8 cellular contexts compared by ENCODE assay signal in the genomic region with DNA sequence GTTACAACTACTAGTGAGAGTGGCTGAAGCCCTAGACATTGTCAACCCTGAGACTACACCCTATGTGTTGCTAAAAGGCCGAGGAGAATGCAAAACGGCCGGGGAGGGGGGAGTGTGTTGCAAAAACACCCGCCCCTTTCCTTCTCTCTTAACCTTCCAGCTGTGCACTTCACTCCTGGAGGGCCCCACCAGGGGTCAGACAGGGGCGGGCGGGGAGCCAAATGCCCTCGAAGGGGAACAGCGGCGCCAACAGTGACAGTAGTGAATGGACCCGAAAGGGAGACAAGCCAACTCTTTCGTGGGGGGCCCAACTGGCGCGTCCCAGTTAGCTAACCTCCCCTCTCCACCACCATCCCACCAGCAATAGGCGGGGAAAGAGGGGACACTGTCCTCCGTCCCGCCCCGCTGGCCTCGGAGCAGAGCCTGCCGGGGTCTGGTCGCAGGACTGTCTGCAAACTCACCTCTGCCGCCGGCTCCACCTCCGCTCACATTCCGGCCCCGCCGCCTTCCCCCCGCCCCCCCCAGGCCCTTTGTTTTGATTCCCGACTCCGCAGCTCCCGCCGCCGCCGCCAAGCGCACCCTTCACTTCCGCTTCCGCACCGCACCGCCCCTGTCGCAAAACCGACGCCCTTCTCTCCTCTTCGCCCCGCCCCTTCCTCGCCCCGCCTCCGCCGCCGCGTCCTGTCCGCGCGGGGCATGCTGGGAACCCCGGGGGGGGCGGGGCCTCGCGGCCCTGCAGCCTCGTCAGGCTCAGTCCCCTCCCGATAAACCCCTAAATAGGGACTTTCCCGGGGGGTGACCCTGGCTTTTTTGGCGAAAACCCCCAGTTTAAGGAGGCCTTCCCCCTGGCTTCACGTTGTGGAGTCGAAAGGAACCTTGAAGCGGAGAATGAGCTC.
DNase-seq lines count a peak whose midpoint lies in the region; ATAC-seq and TF ChIP-seq lines count a peak whose summit lies in the region.

A gene with protein sequence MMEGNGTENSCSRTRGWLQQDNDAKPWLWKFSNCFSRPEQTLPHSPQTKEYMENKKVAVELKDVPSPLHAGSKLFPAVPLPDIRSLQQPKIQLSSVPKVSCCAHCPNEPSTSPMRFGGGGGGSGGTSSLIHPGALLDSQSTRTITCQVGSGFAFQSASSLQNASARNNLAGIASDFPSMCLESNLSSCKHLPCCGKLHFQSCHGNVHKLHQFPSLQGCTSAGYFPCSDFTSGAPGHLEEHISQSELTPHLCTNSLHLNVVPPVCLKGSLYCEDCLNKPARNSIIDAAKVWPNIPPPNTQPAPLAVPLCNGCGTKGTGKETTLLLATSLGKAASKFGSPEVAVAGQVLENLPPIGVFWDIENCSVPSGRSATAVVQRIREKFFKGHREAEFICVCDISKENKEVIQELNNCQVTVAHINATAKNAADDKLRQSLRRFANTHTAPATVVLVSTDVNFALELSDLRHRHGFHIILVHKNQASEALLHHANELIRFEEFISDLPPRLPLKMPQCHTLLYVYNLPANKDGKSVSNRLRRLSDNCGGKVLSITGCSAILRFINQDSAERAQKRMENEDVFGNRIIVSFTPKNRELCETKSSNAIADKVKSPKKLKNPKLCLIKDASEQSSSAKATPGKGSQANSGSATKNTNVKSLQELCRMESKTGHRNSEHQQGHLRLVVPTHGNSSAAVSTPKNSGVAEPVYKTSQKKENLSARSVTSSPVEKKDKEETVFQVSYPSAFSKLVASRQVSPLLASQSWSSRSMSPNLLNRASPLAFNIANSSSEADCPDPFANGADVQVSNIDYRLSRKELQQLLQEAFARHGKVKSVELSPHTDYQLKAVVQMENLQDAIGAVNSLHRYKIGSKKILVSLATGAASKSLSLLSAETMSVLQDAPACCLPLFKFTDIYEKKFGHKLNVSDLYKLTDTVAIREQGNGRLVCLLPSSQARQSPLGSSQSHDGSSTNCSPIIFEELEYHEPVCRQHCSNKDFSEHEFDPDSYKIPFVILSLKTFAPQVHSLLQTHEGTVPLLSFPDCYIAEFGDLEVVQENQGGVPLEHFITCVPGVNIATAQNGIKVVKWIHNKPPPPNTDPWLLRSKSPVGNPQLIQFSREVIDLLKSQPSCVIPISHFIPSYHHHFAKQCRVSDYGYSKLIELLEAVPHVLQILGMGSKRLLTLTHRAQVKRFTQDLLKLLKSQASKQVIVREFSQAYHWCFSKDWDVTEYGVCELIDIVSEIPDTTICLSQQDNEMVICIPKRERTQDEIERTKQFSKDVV (N-terminal part only) (minus strand): TSS at position 598 of the 896 bp plus-strand sequence. CDS start 3,921 bp downstream, outside the sequence.

- peak; percentile 61 for ATAC-seq in GM19023 (IDR thresholded peaks at IDR 0.05; ENCODE audit: unreplicated experiment)
- ATAC-seq in HG03280 (IDR thresholded peaks at IDR 0.05; ENCODE audit: unreplicated experiment) = peak; percentile 66

- peak; percentile 37 for TF ChIP-seq CTCF in AG09309 (IDR thresholded peaks at IDR 0.05; ENCODE audit: control insufficient read depth, insufficient read depth, low read depth, low read length, missing control alignments)

- DNase-seq in AG09309 (ENCODE audit: low read depth) (peak; percentile 53), NCI-H345 treated with DMSO at 0.1 percent for 48 hours (lab: John Stamatoyannopoulos, UW; ENCODE audit: unreplicated experiment) (peak; percentile 83), caudate nucleus (lab: John Stamatoyannopoulos, UW) (peak in 60 of 61 donors; percentile 40 to 98 (median 93)), iris pigment epithelial cell (ENCODE audit: low read depth) (peak; percentile 97)
- DNase-seq in activated CD4-positive, CD25-positive, alpha-beta regulatory T cell (lab: John Stamatoyannopoulos, UW) = peak; percentile 99 to 100 (median 99)
- DNase-seq in stimulated activated CD4-positive, alpha-beta T cell treated with anti-CD3 and anti-CD28 coated beads, Interleukin-12 subunit alpha, Interleukin-12 subunit beta, amount 100 ng/mL, for 24 hours (ENCODE audit: low read depth in 2 of 2) = peak; percentile 99 to 100

- H3K27ac ChIP-seq in caudate nucleus (ENCODE audit: low read depth, low read length) = peak within 1 kb of the TSS; percentile 100

- H3K4me3 ChIP-seq in AG09309 (ENCODE audit: control insufficient read depth, low read depth, low read length) = peak within 1 kb of the TSS; percentile 99

Comparison
In these comparisons a context has a peak if more than half of its experiments do, and no peak if none do; other contexts are left out.
1. Peak in every context shown above with its lines: DNase-seq, ATAC-seq, H3K4me3 ChIP-seq and H3K27ac ChIP-seq.